ENCODE assay signal across 14 cellular contexts in genomic region chr4:77184018-77184417, GRCh38. TPM values are rescaled to one million over a fixed set of nuclear protein-coding genes. Genes with fewer than 3 reads are reported as not detected.
DNase-seq lines count a peak whose midpoint lies in the region; ATAC-seq and TF ChIP-seq lines count a peak whose summit lies in the region.
"Had no signal": no experiment of that assay in that cellular context is flagged by ENCODE, and none has a peak within 500 bp of the region (broad histone marks: within the 10 kb centered on the region; RNA-seq: fewer than 3 reads in every experiment).

No MANE protein-coding gene starts in this region.

- H3K4me3 Mint-ChIP-seq in stimulated activated naive CD8-positive, alpha-beta T cell treated with anti-CD3 and anti-CD28 coated beads, Interleukin-15, amount 100 ng/mL, for 72 hours = no peak overlapping the region
- no peak overlapping the region for H3K4me3 Mint-ChIP-seq in CD8-positive, alpha-beta memory T cell
- H3K4me3 Mint-ChIP-seq: B cell; CD4-positive, CD25-positive, alpha-beta regulatory T cell; H9; IgD-negative memory B cell had no signal

- intact Hi-C loops in dorsolateral prefrontal cortex (cut with DNase I) = loop anchor here in 1 of 2 donors (10.0 kb wide), 1 partner anchor 109 kb away; the partner anchor contains the start of gene CCNI

- POLR2A ChIA-PET in CD8-positive, alpha-beta memory T cell (lab: Charles Lee) = no interaction called here

- CTCF ChIA-PET in CD8-positive, alpha-beta memory T cell (lab: Charles Lee) = interaction anchor here (1.3 kb wide), 1 partner anchor 20 kb away, joined by 3 read pairs; no protein-coding TSS in a partner anchor

- TF ChIP-seq CTCF in dorsolateral prefrontal cortex (IDR thresholded peaks at IDR 0.05 in 54 of 56, conservative IDR thresholded peaks at IDR 0.05 in 2 of 56; ENCODE audit: low read depth in 1 of 56, partially characterized antibody in 56 of 56) (no peak), smooth muscle cell (IDR thresholded peaks at IDR 0.05; ENCODE audit: borderline replicate concordance, insufficient read depth, poor library complexity, severe bottlenecking) (no peak)

- H3K27ac Mint-ChIP-seq in stimulated activated naive CD8-positive, alpha-beta T cell treated with anti-CD3 and anti-CD28 coated beads, Interleukin-15, amount 100 ng/mL, for 72 hours = peak overlapping the region; percentile 42 to 64
- H3K27ac Mint-ChIP-seq in CD8-positive, alpha-beta memory T cell = no peak overlapping the region
- H3K27ac Mint-ChIP-seq: B cell; CD4-positive, CD25-positive, alpha-beta regulatory T cell; H9; IgD-negative memory B cell had no signal

- H3K27ac ChIP-seq in dorsolateral prefrontal cortex (peak overlapping the region in 34 of 59 donors; percentile 0 to 94 (median 60)), smooth muscle cell (ENCODE audit: low read depth) (peak overlapping the region; percentile 17)
- no peak overlapping the region for H3K27ac ChIP-seq in CD8-positive, alpha-beta memory T cell (ENCODE audit: low read depth, low read length)
- H3K27ac ChIP-seq: BLaER1 treated with 17β-estradiol and CSF1 and Interleukin-3, amounts not matched to agents 10 nM and 100 nM had no signal

- H3K36me3 Mint-ChIP-seq in CD8-positive, alpha-beta memory T cell = no peaks in the 10 kb centered on the region

- no peaks in the 10 kb centered on the region for H4K20me1 ChIP-seq in smooth muscle cell (ENCODE audit: low read depth)
- H4K20me1 ChIP-seq: BLaER1 treated with 17β-estradiol and CSF1 and Interleukin-3, amounts not matched to agents 10 nM and 100 nM had no signal

- H3K9me3 Mint-ChIP-seq in stimulated activated naive CD8-positive, alpha-beta T cell treated with anti-CD3 and anti-CD28 coated beads, Interleukin-15, amount 100 ng/mL, for 72 hours = no peaks in the 10 kb centered on the region
- H3K9me3 Mint-ChIP-seq in CD8-positive, alpha-beta memory T cell = no peaks in the 10 kb centered on the region
- H3K9me3 Mint-ChIP-seq: CD4-positive, CD25-positive, alpha-beta regulatory T cell; H9; IgD-negative memory B cell had no signal

- no peaks in the 10 kb centered on the region for H3K79me2 ChIP-seq in smooth muscle cell (ENCODE audit: low read depth)

- no peak for DNase-seq in stimulated activated naive CD8-positive, alpha-beta T cell treated with anti-CD3 and anti-CD28 coated beads, Interleukin-15, amount 100 ng/mL, for 72 hours
- DNase-seq in stimulated activated naive CD8-positive, alpha-beta T cell treated with anti-CD3 and anti-CD28 coated beads, Interleukin-15, Interleukin-2, amounts not matched to agents 100 U/mL and 50 U/mL, for 24 hours = no peak
- DNase-seq in dorsolateral prefrontal cortex (no peak), smooth muscle cell (lab: John Stamatoyannopoulos, UW; ENCODE audit: unreplicated experiment) (no peak), cerebellar nuclear complex (lab: John Stamatoyannopoulos, UW) (no peak)
- no peak for DNase-seq in CD8-positive, alpha-beta memory T cell
- DNase-seq: Caco-2; CD4-positive, CD25-positive, alpha-beta regulatory T cell; H9 had no signal

- 63% methylated on average over 3 of the region's 3 CpGs for whole genome bisulfite sequencing in smooth muscle cell (ENCODE audit: low lambda C conversion rate)

- no peaks in the 10 kb centered on the region for H3F3A ChIP-seq in smooth muscle cell (ENCODE audit: low read depth)

- ATAC-seq in stimulated activated naive CD8-positive, alpha-beta T cell treated with anti-CD3 and anti-CD28 coated beads, Interleukin-15, amount 100 ng/mL, for 72 hours = no peak
- ATAC-seq in stimulated activated naive CD8-positive, alpha-beta T cell treated with anti-CD3 and anti-CD28 coated beads, Interleukin-15, Interleukin-2, amounts not matched to agents 100 U/mL and 50 U/mL, for 24 hours = no peak
- no peak for ATAC-seq in GM18498 (IDR thresholded peaks at IDR 0.05; ENCODE audit: unreplicated experiment)
- ATAC-seq: HepG2 had no signal

- peak overlapping the region; percentile 34 for H3K4me2 ChIP-seq in smooth muscle cell

- H3K4me1 Mint-ChIP-seq in stimulated activated naive CD8-positive, alpha-beta T cell treated with anti-CD3 and anti-CD28 coated beads, Interleukin-15, amount 100 ng/mL, for 72 hours = no peaks in the 10 kb centered on the region
- H3K4me1 Mint-ChIP-seq in CD8-positive, alpha-beta memory T cell = no peaks in the 10 kb centered on the region
- H3K4me1 Mint-ChIP-seq: CD4-positive, CD25-positive, alpha-beta regulatory T cell had no signal

- no peak overlapping the region for H3K9ac ChIP-seq in smooth muscle cell (ENCODE audit: low read depth)
- H3K9ac ChIP-seq: BLaER1 treated with 17β-estradiol and CSF1 and Interleukin-3, amounts not matched to agents 10 nM and 100 nM had no signal

- peak overlapping the region; percentile 55 for H2AFZ ChIP-seq in smooth muscle cell (ENCODE audit: low read depth)

- H3K27me3 Mint-ChIP-seq in stimulated activated naive CD8-positive, alpha-beta T cell treated with anti-CD3 and anti-CD28 coated beads, Interleukin-15, amount 100 ng/mL, for 72 hours = peaks cover 16% of the 10 kb centered on the region
- peaks cover 6 to 15% of the 10 kb centered on the region in 2 donors for H3K27me3 Mint-ChIP-seq in CD8-positive, alpha-beta memory T cell
- H3K27me3 Mint-ChIP-seq: B cell, IgD-negative memory B cell had no signal

- H3K9me3 ChIP-seq in smooth muscle cell (replicated peaks; ENCODE audit: low read depth) = no peaks in the 10 kb centered on the region
- no peaks in the 10 kb centered on the region for H3K9me3 ChIP-seq in CD8-positive, alpha-beta memory T cell (ENCODE audit: low read length)
- H3K9me3 ChIP-seq: BLaER1 treated with 17β-estradiol and CSF1 and Interleukin-3, amounts not matched to agents 10 nM and 100 nM; Caco-2 had no signal

- H3K27me3 ChIP-seq in dorsolateral prefrontal cortex = no peaks in the 10 kb centered on the region
- no peaks in the 10 kb centered on the region for H3K27me3 ChIP-seq in smooth muscle cell (ENCODE audit: low read depth)
- H3K27me3 ChIP-seq in CD8-positive, alpha-beta memory T cell (ENCODE audit: insufficient read depth, low read length, poor library complexity, severe bottlenecking) = no peaks in the 10 kb centered on the region
- H3K27me3 ChIP-seq: BLaER1 treated with 17β-estradiol and CSF1 and Interleukin-3, amounts not matched to agents 10 nM and 100 nM had no signal

- H3K4me1 ChIP-seq in smooth muscle cell (ENCODE audit: low read depth) = peaks cover 18% of the 10 kb centered on the region
- H3K4me1 ChIP-seq in CD8-positive, alpha-beta memory T cell (ENCODE audit: insufficient read depth, low read length) = no peaks in the 10 kb centered on the region
- H3K4me1 ChIP-seq: Caco-2 had no signal

- H3K36me3 ChIP-seq in smooth muscle cell (ENCODE audit: low read depth) = no peaks in the 10 kb centered on the region
- H3K36me3 ChIP-seq in CD8-positive, alpha-beta memory T cell (ENCODE audit: insufficient read depth, low read length) = no peaks in the 10 kb centered on the region
- H3K36me3 ChIP-seq: BLaER1 treated with 17β-estradiol and CSF1 and Interleukin-3, amounts not matched to agents 10 nM and 100 nM had no signal

- H3K4me3 ChIP-seq in dorsolateral prefrontal cortex = no peak overlapping the region
- no peak overlapping the region for H3K4me3 ChIP-seq in smooth muscle cell
- H3K4me3 ChIP-seq in CD8-positive, alpha-beta memory T cell (ENCODE audit: low read length) = no peak overlapping the region
- H3K4me3 ChIP-seq: BLaER1 treated with 17β-estradiol and CSF1 and Interleukin-3, amounts not matched to agents 10 nM and 100 nM had no signal

RNA-seq across cellular contexts. Expression of gene CCNG2, which starts 27.0 kb away (rescaled TPM):
- total RNA-seq in dorsolateral prefrontal cortex (10 to 100 TPM; 26.7 to 72.3 (median 49.5) TPM), smooth muscle cell (59.2 and 77.4 TPM in 2 replicates)
- polyA plus RNA-seq in smooth muscle cell = 50.3 and 59.8 TPM in 2 replicates
- total RNA-seq in CD8-positive, alpha-beta memory T cell = 1 to 10 TPM; 3.7 to 4.0 TPM
- polyA plus RNA-seq in CD8-positive, alpha-beta memory T cell = 23.9 TPM

Comparison
In these comparisons a context has a peak if more than half of its experiments do, and no peak if none do; other contexts are left out.
1. H3K27ac Mint-ChIP-seq: peak in stimulated activated naive CD8-positive, alpha-beta T cell treated with anti-CD3 and anti-CD28 coated beads, Interleukin-15, amount 100 ng/mL, for 72 hours (2 of 2); none in CD8-positive, alpha-beta memory T cell (0 of 8).
2. RNA of gene CCNG2, which starts 27.0 kb away (total RNA-seq): 59.2 to 77.4 TPM in smooth muscle cell and 26.7 to 72.3 TPM in dorsolateral prefrontal cortex; 3.7 to 4.0 TPM in CD8-positive, alpha-beta memory T cell; every median in the first group is over 4 times any median in the second.